In genomic region chr6:32920610-32921188, GRCh38 we compare ENCODE assay signal across 1 cellular context.
TF ChIP-seq lines count a peak whose summit lies in the region.

No MANE protein-coding gene starts in this region.

TF ChIP-seq in HepG2, 621 proteins besides CTCF, POLR2A, EP300 and RAD21:
- TF ChIP-seq HNRNPUL1 (IDR thresholded peaks at IDR 0.05; ENCODE audit: low read depth, low read length) (0 out of 2 replicates have a peak, but pooled peaks have one; percentile 52), IRX3 (CRISPR knock-in tag; IDR thresholded peaks at IDR 0.05; ENCODE audit: borderline replicate concordance, low read depth) (no peak), ZNF556 (CRISPR knock-in tag; IDR thresholded peaks at IDR 0.05; ENCODE audit: borderline replicate concordance) (no peak), ADNP (CRISPR knock-in tag; IDR thresholded peaks at IDR 0.05) (no peak), ETV6 (CRISPR knock-in tag; conservative IDR thresholded peaks at IDR 0.05) (no peak), SKI (IDR thresholded peaks at IDR 0.05; ENCODE audit: partially characterized antibody) (no peak), ZNF431 (CRISPR knock-in tag; IDR thresholded peaks at IDR 0.05; ENCODE audit: borderline replicate concordance, low read depth) (no peak)
- TF ChIP-seq, protein P1, sequence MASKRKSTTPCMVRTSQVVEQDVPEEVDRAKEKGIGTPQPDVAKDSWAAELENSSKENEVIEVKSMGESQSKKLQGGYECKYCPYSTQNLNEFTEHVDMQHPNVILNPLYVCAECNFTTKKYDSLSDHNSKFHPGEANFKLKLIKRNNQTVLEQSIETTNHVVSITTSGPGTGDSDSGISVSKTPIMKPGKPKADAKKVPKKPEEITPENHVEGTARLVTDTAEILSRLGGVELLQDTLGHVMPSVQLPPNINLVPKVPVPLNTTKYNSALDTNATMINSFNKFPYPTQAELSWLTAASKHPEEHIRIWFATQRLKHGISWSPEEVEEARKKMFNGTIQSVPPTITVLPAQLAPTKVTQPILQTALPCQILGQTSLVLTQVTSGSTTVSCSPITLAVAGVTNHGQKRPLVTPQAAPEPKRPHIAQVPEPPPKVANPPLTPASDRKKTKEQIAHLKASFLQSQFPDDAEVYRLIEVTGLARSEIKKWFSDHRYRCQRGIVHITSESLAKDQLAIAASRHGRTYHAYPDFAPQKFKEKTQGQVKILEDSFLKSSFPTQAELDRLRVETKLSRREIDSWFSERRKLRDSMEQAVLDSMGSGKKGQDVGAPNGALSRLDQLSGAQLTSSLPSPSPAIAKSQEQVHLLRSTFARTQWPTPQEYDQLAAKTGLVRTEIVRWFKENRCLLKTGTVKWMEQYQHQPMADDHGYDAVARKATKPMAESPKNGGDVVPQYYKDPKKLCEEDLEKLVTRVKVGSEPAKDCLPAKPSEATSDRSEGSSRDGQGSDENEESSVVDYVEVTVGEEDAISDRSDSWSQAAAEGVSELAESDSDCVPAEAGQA (IDR thresholded peaks at IDR 0.05; ENCODE audit: low read depth) = no peak
- TF ChIP-seq, protein P1 (CRISPR knock-in tag; IDR thresholded peaks at IDR 0.05; ENCODE audit: borderline replicate concordance) = no peak
- TF ChIP-seq, protein P2, sequence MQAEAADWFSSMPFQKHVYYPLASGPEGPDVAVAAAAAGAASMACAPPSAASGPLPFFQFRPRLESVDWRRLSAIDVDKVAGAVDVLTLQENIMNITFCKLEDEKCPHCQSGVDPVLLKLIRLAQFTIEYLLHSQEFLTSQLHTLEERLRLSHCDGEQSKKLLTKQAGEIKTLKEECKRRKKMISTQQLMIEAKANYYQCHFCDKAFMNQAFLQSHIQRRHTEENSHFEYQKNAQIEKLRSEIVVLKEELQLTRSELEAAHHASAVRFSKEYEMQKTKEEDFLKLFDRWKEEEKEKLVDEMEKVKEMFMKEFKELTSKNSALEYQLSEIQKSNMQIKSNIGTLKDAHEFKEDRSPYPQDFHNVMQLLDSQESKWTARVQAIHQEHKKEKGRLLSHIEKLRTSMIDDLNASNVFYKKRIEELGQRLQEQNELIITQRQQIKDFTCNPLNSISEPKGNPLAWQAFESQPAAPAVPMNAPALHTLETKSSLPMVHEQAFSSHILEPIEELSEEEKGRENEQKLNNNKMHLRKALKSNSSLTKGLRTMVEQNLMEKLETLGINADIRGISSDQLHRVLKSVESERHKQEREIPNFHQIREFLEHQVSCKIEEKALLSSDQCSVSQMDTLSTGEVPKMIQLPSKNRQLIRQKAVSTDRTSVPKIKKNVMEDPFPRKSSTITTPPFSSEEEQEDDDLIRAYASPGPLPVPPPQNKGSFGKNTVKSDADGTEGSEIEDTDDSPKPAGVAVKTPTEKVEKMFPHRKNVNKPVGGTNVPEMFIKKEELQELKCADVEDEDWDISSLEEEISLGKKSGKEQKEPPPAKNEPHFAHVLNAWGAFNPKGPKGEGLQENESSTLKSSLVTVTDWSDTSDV (CRISPR knock-in tag; IDR thresholded peaks at IDR 0.05) = no peak
